1 cellular context compared by ENCODE assay signal in genomic region chr13:27064252-27064995, GRCh38.
TF ChIP-seq lines count a peak whose summit lies in the region.

No MANE protein-coding gene starts in this region.

TF ChIP-seq in WTC11, 78 proteins besides CTCF, POLR2A, EP300 and RAD21 (continued from another document):
- TF ChIP-seq ZNF317 (CRISPR knock-in tag; IDR thresholded peaks at IDR 0.05; ENCODE audit: borderline replicate concordance, low read depth) (no peak), ZNF232 (CRISPR knock-in tag; IDR thresholded peaks at IDR 0.05) (no peak), E2F4 (CRISPR knock-in tag; IDR thresholded peaks at IDR 0.05; ENCODE audit: borderline replicate concordance, low read depth) (no peak), SOX15 (CRISPR knock-in tag; IDR thresholded peaks at IDR 0.05) (no peak), FOXP4 (CRISPR knock-in tag; IDR thresholded peaks at IDR 0.05) (no peak)
